1 cellular context compared by ENCODE assay signal in genomic region chr4:7478665-7479064, GRCh38.
TF ChIP-seq lines count a peak whose summit lies in the region.

No MANE protein-coding gene starts in this region.

TF ChIP-seq in HepG2, 621 proteins besides CTCF, POLR2A, EP300 and RAD21:
- TF ChIP-seq SMARCE1 (IDR thresholded peaks at IDR 0.05; ENCODE audit: borderline replicate concordance) = no peak
- TF ChIP-seq DMTF1 (CRISPR knock-in tag; IDR thresholded peaks at IDR 0.05) = no peak
TF ChIP-seq in HepG2: peak in this region for 0.
